In genomic region chr2:9003616-9004337, GRCh38 we compare ENCODE assay signal across 1 cellular context.
A peak's percentile ranks its signal among the peaks of the same experiment; 100 is the strongest.
TF ChIP-seq lines count a peak whose summit lies in the region.

Gene MBOAT2 (minus strand): TSS chr2:9003684. CDS start chr2:9003614, 70 bp downstream.

TF ChIP-seq in HepG2, 621 proteins besides CTCF, POLR2A, EP300 and RAD21 (continued from another document):
- TF ChIP-seq ZNF687 (CRISPR knock-in tag; IDR thresholded peaks at IDR 0.05) (peak; percentile 41), CHCHD3 (CRISPR knock-in tag; IDR thresholded peaks at IDR 0.05) (no peak), ZBTB43 (CRISPR knock-in tag; conservative IDR thresholded peaks at IDR 0.05) (no peak), ARID5B (CRISPR knock-in tag; IDR thresholded peaks at IDR 0.05) (no peak), NFYC (CRISPR knock-in tag; IDR thresholded peaks at IDR 0.05) (peak; percentile 81), SALL1 (CRISPR knock-in tag; IDR thresholded peaks at IDR 0.05) (peak; percentile 28; the same call in 1 of the 2 replicates), ZNF180 (CRISPR knock-in tag; IDR thresholded peaks at IDR 0.05; ENCODE audit: borderline replicate concordance, low read depth) (no peak), NFYB (CRISPR knock-in tag; IDR thresholded peaks at IDR 0.05) (peak; percentile 80), NR0B2 (CRISPR knock-in tag; IDR thresholded peaks at IDR 0.05) (peak; percentile 27; the same call in 1 of the 2 replicates), MYNN (CRISPR knock-in tag; IDR thresholded peaks at IDR 0.05; ENCODE audit: low read depth) (no peak), ZNF768 (CRISPR knock-in tag; IDR thresholded peaks at IDR 0.05) (peak; percentile 9; the same call in 1 of the 2 replicates), ZNF574 (CRISPR knock-in tag; IDR thresholded peaks at IDR 0.05) (peak; percentile 28; the same call in 1 of the 2 replicates), ELF3 (CRISPR knock-in tag; IDR thresholded peaks at IDR 0.05) (no peak), KLF12 (CRISPR knock-in tag; IDR thresholded peaks at IDR 0.05; ENCODE audit: borderline replicate concordance) (no peak), CHD4 (IDR thresholded peaks at IDR 0.05; ENCODE audit: borderline replicate concordance, low read length) (no peak), MXD3 (CRISPR knock-in tag; IDR thresholded peaks at IDR 0.05) (0 out of 2 replicates have a peak, but pooled peaks have one; percentile 35), FOXC1 (CRISPR knock-in tag; IDR thresholded peaks at IDR 0.05; ENCODE audit: borderline replicate concordance) (peak; percentile 32; the same call in 1 of the 2 replicates), SP4 (CRISPR knock-in tag; IDR thresholded peaks at IDR 0.05) (peak; percentile 26; the same call in 1 of the 2 replicates), ZNF276 (CRISPR knock-in tag; IDR thresholded peaks at IDR 0.05; ENCODE audit: low read depth) (no peak), MAZ (IDR thresholded peaks at IDR 0.05; ENCODE audit: borderline replicate concordance, low read depth, low read length) (no peak), MAZ (CRISPR knock-in tag; IDR thresholded peaks at IDR 0.05; ENCODE audit: low read depth) (0 out of 2 replicates have a peak, but pooled peaks have one; percentile 14), HOXA3 (CRISPR knock-in tag; IDR thresholded peaks at IDR 0.05) (peak; percentile 27; the same call in 1 of the 2 replicates), ZNF205 (CRISPR knock-in tag; IDR thresholded peaks at IDR 0.05) (no peak), SP2 (CRISPR knock-in tag; IDR thresholded peaks at IDR 0.05) (peak; percentile 74), ZNF782 (CRISPR knock-in tag; IDR thresholded peaks at IDR 0.05; ENCODE audit: borderline replicate concordance) (no peak), PATZ1 (CRISPR knock-in tag; IDR thresholded peaks at IDR 0.05) (0 out of 2 replicates have a peak, but pooled peaks have one; percentile 3), ZNF30 (CRISPR knock-in tag; IDR thresholded peaks at IDR 0.05) (no peak), FOXA1 (IDR thresholded peaks at IDR 0.05) (no peak), FOXA1 (CRISPR knock-in tag; IDR thresholded peaks at IDR 0.05) (no peak), ZNF34 (CRISPR knock-in tag; IDR thresholded peaks at IDR 0.05; ENCODE audit: borderline replicate concordance) (no peak), ATRX (CRISPR knock-in tag; IDR thresholded peaks at IDR 0.05; ENCODE audit: borderline replicate concordance) (no peak), EED (CRISPR knock-in tag; IDR thresholded peaks at IDR 0.05) (no peak), SMARCC2 (IDR thresholded peaks at IDR 0.05) (no peak), REL (CRISPR knock-in tag; conservative IDR thresholded peaks at IDR 0.05) (no peak)
